8 cellular contexts compared by ENCODE assay signal in the genomic region with DNA sequence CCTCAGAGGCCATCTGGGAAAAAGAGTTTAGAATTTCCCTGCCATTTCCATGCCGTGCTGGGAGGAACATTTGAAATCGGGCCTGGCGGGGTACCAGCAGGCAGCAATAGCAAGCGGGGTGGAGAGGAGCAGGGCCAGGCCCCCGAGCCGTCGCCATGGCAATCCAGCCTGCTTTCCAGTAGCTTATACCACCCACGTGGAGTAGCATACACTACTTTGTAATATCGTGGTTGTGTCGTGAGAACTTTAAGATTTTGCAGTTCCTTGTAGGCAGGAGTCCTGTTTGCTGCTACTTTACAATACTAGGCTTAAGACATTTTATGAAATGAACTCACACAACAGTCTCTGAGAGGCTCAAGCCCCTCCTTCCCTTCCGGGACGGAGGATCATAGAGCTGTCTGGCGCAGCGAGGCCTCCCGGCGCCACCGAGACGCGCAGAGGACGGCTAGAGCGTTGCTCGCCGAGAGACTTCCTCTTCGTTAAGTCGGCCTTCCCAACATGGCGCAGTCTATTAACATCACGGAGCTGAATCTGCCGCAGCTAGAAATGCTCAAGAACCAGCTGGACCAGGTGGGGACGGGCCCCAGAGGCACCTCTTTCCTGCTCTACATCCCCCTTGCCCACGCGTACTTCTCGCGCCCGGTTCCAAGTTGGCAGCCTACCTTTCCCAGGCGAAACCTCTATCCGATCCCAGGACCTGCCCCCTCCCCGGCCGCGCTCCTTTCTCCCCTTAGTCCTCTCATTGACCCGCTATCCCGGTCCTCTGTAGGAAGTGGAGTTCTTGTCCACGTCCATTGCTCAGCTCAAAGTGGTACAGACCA. TPM values are rescaled to one million over a fixed set of nuclear protein-coding genes. Genes with fewer than 3 reads are reported as not detected.
A peak's percentile ranks its signal among the peaks of the same experiment; 100 is the strongest.
DNase-seq lines count a peak whose midpoint lies in the region; ATAC-seq and TF ChIP-seq lines count a peak whose summit lies in the region.

A gene (plus strand): TSS at position 473 of the 821 bp plus-strand sequence. CDS start 26 bp downstream, at position 499.

- H3K27ac Mint-ChIP-seq in HFFc6: peak within 1 kb of the TSS; percentile 98
- H3K27ac Mint-ChIP-seq in activated naive CD4-positive, alpha-beta T cell treated with anti-CD3 and anti-CD28 coated beads, Interleukin-2, amount 50 U/mL, for 24 hours: peak within 1 kb of the TSS; percentile 96

- peak within 1 kb of the TSS; percentile 91 for H3K4me3 Mint-ChIP-seq in HFFc6
- H3K4me3 Mint-ChIP-seq in activated naive CD4-positive, alpha-beta T cell treated with anti-CD3 and anti-CD28 coated beads, Interleukin-2, amount 50 U/mL, for 24 hours: peak within 1 kb of the TSS; percentile 94

- peak; percentile 65 for TF ChIP-seq POLR2A in NB4 (IDR thresholded peaks at IDR 0.05; ENCODE audit: extremely low read depth, insufficient read length)
- TF ChIP-seq POLR2A in testis (IDR thresholded peaks at IDR 0.05): peak; percentile 47

- 0 out of 2 replicates have a peak, but pooled peaks have one; percentile 10 for TF ChIP-seq CTCF in HFFc6 (IDR thresholded peaks at IDR 0.05)
- TF ChIP-seq CTCF in NB4 (IDR thresholded peaks at IDR 0.05; ENCODE audit: low read depth, low read length): no peak
- no peak for TF ChIP-seq CTCF in omental fat pad (IDR thresholded peaks at IDR 0.05)
- TF ChIP-seq CTCF in testis (IDR thresholded peaks at IDR 0.05): peak in 1 of 3 experiments; percentile 23

- no peaks in the 10 kb centered on the region for H3K36me3 ChIP-seq in testis (ENCODE audit: low read depth, missing control alignments)

- peaks cover 57% of the 10 kb centered on the region for H3K4me1 Mint-ChIP-seq in HFFc6 (ENCODE audit: low read depth)
- H3K4me1 Mint-ChIP-seq in activated naive CD4-positive, alpha-beta T cell treated with anti-CD3 and anti-CD28 coated beads, Interleukin-2, amount 50 U/mL, for 24 hours: peaks cover 52% of the 10 kb centered on the region

- peak within 1 kb of the TSS; percentile 88 to 90 for H3K27ac ChIP-seq in testis

- H3K4me3 ChIP-seq in NB4 (ENCODE audit: low read depth, low read length) (peak within 1 kb of the TSS; percentile 99), testis (peak within 1 kb of the TSS; percentile 88 to 93)

- ATAC-seq in SK-N-SH treated with all-trans-retinoic acid at 6 μM for 48 hours (peak; percentile 90), omental fat pad (ENCODE audit: low FRiP score) (peak; percentile 86)

- H3K9me3 ChIP-seq in testis: no peaks in the 10 kb centered on the region

- H3K27me3 Mint-ChIP-seq in HFFc6 (ENCODE audit: insufficient read depth): peaks cover 17% of the 10 kb centered on the region
- H3K27me3 Mint-ChIP-seq in activated naive CD4-positive, alpha-beta T cell treated with anti-CD3 and anti-CD28 coated beads, Interleukin-2, amount 50 U/mL, for 24 hours: no peaks in the 10 kb centered on the region

- intact Hi-C loops in testis (cut with DNase I; ENCODE audit: low total_unique reads): no loop called here

- no peaks in the 10 kb centered on the region for H3K9me3 Mint-ChIP-seq in HFFc6
- H3K9me3 Mint-ChIP-seq in activated naive CD4-positive, alpha-beta T cell treated with anti-CD3 and anti-CD28 coated beads, Interleukin-2, amount 50 U/mL, for 24 hours: no peaks in the 10 kb centered on the region

- no peaks in the 10 kb centered on the region for H3K27me3 ChIP-seq in testis

- H3K4me1 ChIP-seq in testis: peaks cover 16% of the 10 kb centered on the region

- H3K36me3 Mint-ChIP-seq in HFFc6 (ENCODE audit: low read depth): peaks cover 55% of the 10 kb centered on the region
- H3K36me3 Mint-ChIP-seq in activated naive CD4-positive, alpha-beta T cell treated with anti-CD3 and anti-CD28 coated beads, Interleukin-2, amount 50 U/mL, for 24 hours: peaks cover 11% of the 10 kb centered on the region

- DNase-seq in GM04503 (ENCODE audit: low read depth): peak; percentile 66
- DNase-seq in HFFc6: peak; percentile 91
- peak; percentile 96 for DNase-seq in NB4 (ENCODE audit: low read depth)
- DNase-seq in glomerular visceral epithelial cell (ENCODE audit: extremely low spot score): peak; percentile 88
- peak; percentile 59 for DNase-seq in omental fat pad (ENCODE audit: low spot score)
- DNase-seq in testis: peak; percentile 95

- WGBS in testis, 2 donors: 1% methylated on average over 41 to 42 of the region's 42 CpGs

TF ChIP-seq in SK-N-SH treated with all-trans-retinoic acid at 6 μM for 48 hours, 23 proteins besides CTCF, POLR2A, EP300 and RAD21:
- TF ChIP-seq RARB (CRISPR knock-in tag; IDR thresholded peaks at IDR 0.05) (no peak), TCF4 (CRISPR knock-in tag; IDR thresholded peaks at IDR 0.05; ENCODE audit: borderline replicate concordance) (no peak), ZNF70 (CRISPR knock-in tag; IDR thresholded peaks at IDR 0.05) (no peak), ISL1 (CRISPR knock-in tag; IDR thresholded peaks at IDR 0.05) (no peak)
TF ChIP-seq in SK-N-SH treated with all-trans-retinoic acid at 6 μM for 48 hours: peak in this region for 0.

RNA-seq across cellular contexts. Expression of the gene that starts here (rescaled TPM):
- total RNA-seq in HFFc6 (2021; fragmentation: NEBNext Ultra II Directional; extraction: Animal tissue kit (Norgen Biotek cat#: 25700)): 100 to 1,000 TPM; 502 to 568 (median 534) TPM
- total RNA-seq in omental fat pad: 100 to 1,000 TPM; 527 to 674 (median 592) TPM
- 100 to 1,000 TPM; 430 to 494 TPM for total RNA-seq in testis
- 797 TPM for polyA plus RNA-seq in testis (ENCODE audit: insufficient read depth, low read depth, low replicate concordance)

Comparison
In these comparisons a context has a peak if more than half of its experiments do, and no peak if none do; other contexts are left out.
1. Peak in every context shown above with its lines: DNase-seq, ATAC-seq, H3K4me3 ChIP-seq and H3K27ac ChIP-seq.